ENCODE assay signal across 1 cellular context in genomic region chr4:174538123-174538875, GRCh38.
TF ChIP-seq lines count a peak whose summit lies in the region.

No MANE protein-coding gene starts in this region.

TF ChIP-seq in SK-N-SH treated with all-trans-retinoic acid at 6 μM for 48 hours, 23 proteins besides CTCF, POLR2A, EP300 and RAD21 (continued from another document):
- no peak for TF ChIP-seq POU6F1 (CRISPR knock-in tag; IDR thresholded peaks at IDR 0.05; ENCODE audit: borderline replicate concordance, low read depth)
- TF ChIP-seq ZNF70 (CRISPR knock-in tag; IDR thresholded peaks at IDR 0.05): no peak
- no peak for TF ChIP-seq CSRNP3 (CRISPR knock-in tag; IDR thresholded peaks at IDR 0.05)
- TF ChIP-seq BACH2 (CRISPR knock-in tag; IDR thresholded peaks at IDR 0.05; ENCODE audit: borderline replicate concordance): no peak
- TF ChIP-seq ISL1 (CRISPR knock-in tag; IDR thresholded peaks at IDR 0.05): no peak
